In genomic region chr19:18117692-18118378, GRCh38 we compare ENCODE assay signal across 8 cellular contexts. TPM values are rescaled to one million over a fixed set of nuclear protein-coding genes. Genes with fewer than 3 reads are reported as not detected.
A peak's percentile ranks its signal among the peaks of the same experiment; 100 is the strongest.
DNase-seq lines count a peak whose midpoint lies in the region; ATAC-seq and TF ChIP-seq lines count a peak whose summit lies in the region.

No MANE protein-coding gene starts in this region.

- H3K4me3 Mint-ChIP-seq in IgD-negative memory B cell (peak overlapping the region; percentile 86 to 90 (median 87)), naive B cell (peak overlapping the region; percentile 77 to 94 (median 89))
- peak overlapping the region; percentile 78 to 88 for H3K4me3 Mint-ChIP-seq in activated T-cell treated with anti-CD3 and anti-CD28 coated beads, Interleukin-2, amount 50 U/mL, for 72 hours

- in situ Hi-C loops in Caki2 (cut with HindIII; ENCODE audit: low pct_unique_long_range_greater_than_20kb, low sequenced_read_pairs) = no loop called here

- ATAC-seq in GM21528 (IDR thresholded peaks at IDR 0.05; ENCODE audit: low FRiP score, unreplicated experiment) = peak; percentile 75
- peak; percentile 85 to 91 for ATAC-seq in activated T-cell treated with anti-CD3 and anti-CD28 coated beads, Interleukin-2, amount 50 U/mL, for 72 hours (replicated peaks in 1 of 2)
- peak; percentile 90 to 92 for ATAC-seq in naive B cell (ENCODE audit: low read depth in 2 of 2)

- peak; percentile 64 for DNase-seq in Caki2 (ENCODE audit: low read depth)
- peak; percentile 96 to 98 for DNase-seq in activated T-cell treated with anti-CD3 and anti-CD28 coated beads, Interleukin-2, amount 50 U/mL, for 72 hours
- peak; percentile 72 for DNase-seq in fibroblast of gingiva (ENCODE audit: low read depth)
- DNase-seq in naive B cell = peak; percentile 96
- peak; percentile 87 to 95 for DNase-seq in stimulated activated CD8-positive, alpha-beta memory T cell treated with anti-CD3 and anti-CD28 coated beads, Interleukin-7, amount 100 ng/mL, for 4 hours (ENCODE audit: low read depth in 2 of 2)

- no peaks in the 10 kb centered on the region for H3K9me3 Mint-ChIP-seq in IgD-negative memory B cell
- H3K9me3 Mint-ChIP-seq in activated T-cell treated with anti-CD3 and anti-CD28 coated beads, Interleukin-2, amount 50 U/mL, for 72 hours = no peaks in the 10 kb centered on the region
- H3K9me3 Mint-ChIP-seq in naive B cell = no peaks in the 10 kb centered on the region

- peaks cover 3% of the 10 kb centered on the region for H3K36me3 Mint-ChIP-seq in IgD-negative memory B cell
- H3K36me3 Mint-ChIP-seq in activated T-cell treated with anti-CD3 and anti-CD28 coated beads, Interleukin-2, amount 50 U/mL, for 72 hours (ENCODE audit: insufficient read depth in 2 of 2) = peaks cover 0 to 1% of the 10 kb centered on the region in 2 donors
- H3K36me3 Mint-ChIP-seq in naive B cell = peaks cover 0 to 14% of the 10 kb centered on the region in 2 donors

- H3K27me3 Mint-ChIP-seq in IgD-negative memory B cell = no peaks in the 10 kb centered on the region
- no peaks in the 10 kb centered on the region for H3K27me3 Mint-ChIP-seq in activated T-cell treated with anti-CD3 and anti-CD28 coated beads, Interleukin-2, amount 50 U/mL, for 72 hours (ENCODE audit: low read depth)
- H3K27me3 Mint-ChIP-seq in naive B cell = no peaks in the 10 kb centered on the region

- peak overlapping the region; percentile 47 to 92 (median 80) for H3K27ac Mint-ChIP-seq in IgD-negative memory B cell
- H3K27ac Mint-ChIP-seq in activated T-cell treated with anti-CD3 and anti-CD28 coated beads, Interleukin-2, amount 50 U/mL, for 72 hours = peak overlapping the region; percentile 76
- peak overlapping the region in 5 of 6 donors; percentile 58 to 94 (median 75) for H3K27ac Mint-ChIP-seq in naive B cell

- H3K4me1 Mint-ChIP-seq in IgD-negative memory B cell (peaks cover 23 to 29% (median 28%) of the 10 kb centered on the region in 3 donors), naive B cell (peaks cover 35 to 54% (median 49%) of the 10 kb centered on the region in 3 donors)
- peaks cover 40% of the 10 kb centered on the region for H3K4me1 Mint-ChIP-seq in activated T-cell treated with anti-CD3 and anti-CD28 coated beads, Interleukin-2, amount 50 U/mL, for 72 hours (ENCODE audit: low read depth)

TF ChIP-seq in PFSK-1, 5 proteins besides CTCF, POLR2A, EP300 and RAD21:
- TF ChIP-seq FOXP2 (optimal IDR thresholded peaks at IDR 0.05; ENCODE audit: borderline replicate concordance, extremely low read depth, extremely low read length, insufficient read depth) (peak; percentile 58), SIN3A (IDR thresholded peaks at IDR 0.05; ENCODE audit: borderline replicate concordance, insufficient read depth, low read length) (0 out of 2 replicates have a peak, but pooled peaks have one; percentile 46), TAF1 (IDR thresholded peaks at IDR 0.05; ENCODE audit: borderline replicate concordance, insufficient read depth, low read length) (no peak), REST (IDR thresholded peaks at IDR 0.05; ENCODE audit: insufficient read depth in 1 of 2, low read depth in 2 of 2, low read length in 2 of 2) (no peak), POLR2AphosphoS5 (IDR thresholded peaks at IDR 0.05; ENCODE audit: low read depth, low read length) (peak; percentile 42; the same call in 1 of the 2 replicates)

RNA-seq across cellular contexts. Expression of gene MAST3, which starts 20.3 kb away (rescaled TPM):
- total RNA-seq in Caki2 (2014; rRNA removed; shearing (Covaris generic); ENCODE audit: low replicate concordance) = 1.8 and 5.5 TPM in 2 replicates
- polyA plus RNA-seq in IgD-negative memory B cell = 20.3 TPM
- polyA plus RNA-seq in PFSK-1 (2012; ENCODE audit: insufficient read length, low read depth) = 11.2 TPM
- total RNA-seq in activated T-cell treated with anti-CD3 and anti-CD28 coated beads, Interleukin-2, amount 50 U/mL, for 72 hours = 10 to 100 TPM; 22.4 to 23.2 TPM
- polyA plus RNA-seq in naive B cell (ENCODE audit: low read depth in 6 of 6) = 10 to 100 TPM in 5 of 6 donors, 1 to 10 TPM in 1; 9.3 to 20.6 (median 13.3) TPM

RNA-seq across cellular contexts. Expression of gene IL12RB1, which starts 31.1 kb away (rescaled TPM):
- 0.44 TPM in 1 of 2 replicates, not detected in the other for total RNA-seq in Caki2 (2014; rRNA removed; shearing (Covaris generic); ENCODE audit: low replicate concordance)
- polyA plus RNA-seq in IgD-negative memory B cell (9.8 TPM), naive B cell (ENCODE audit: low read depth in 6 of 6) (10 to 100 TPM in 1 of 6 donors, 1 to 10 TPM in 5; 5.8 to 15.8 (median 8.1) TPM)
- polyA plus RNA-seq in PFSK-1 (2012; ENCODE audit: insufficient read length, low read depth) = not detected
- total RNA-seq in activated T-cell treated with anti-CD3 and anti-CD28 coated beads, Interleukin-2, amount 50 U/mL, for 72 hours = 10 to 100 TPM; 13.4 to 20.4 TPM

RNA-seq across cellular contexts. Expression of gene PIK3R2, which starts 35.1 kb away (rescaled TPM):
- 8.1 and 43.6 TPM in 2 replicates for total RNA-seq in Caki2 (2014; rRNA removed; shearing (Covaris generic); ENCODE audit: low replicate concordance)
- polyA plus RNA-seq in IgD-negative memory B cell = 2.1 TPM
- polyA plus RNA-seq in PFSK-1 (2012; ENCODE audit: insufficient read length, low read depth) = 57.7 TPM
- total RNA-seq in activated T-cell treated with anti-CD3 and anti-CD28 coated beads, Interleukin-2, amount 50 U/mL, for 72 hours = 10 to 100 TPM; 13.3 to 15.4 TPM
- polyA plus RNA-seq in naive B cell (ENCODE audit: low read depth in 6 of 6) = 1 to 10 TPM; 1.2 to 5.7 (median 2.3) TPM

RNA-seq across cellular contexts. Expression of gene IFI30, which starts 55.8 kb away (rescaled TPM):
- 51.9 and 79.3 TPM in 2 replicates for total RNA-seq in Caki2 (2014; rRNA removed; shearing (Covaris generic); ENCODE audit: low replicate concordance)
- polyA plus RNA-seq in IgD-negative memory B cell = 473 TPM
- 38.5 TPM for polyA plus RNA-seq in PFSK-1 (2012; ENCODE audit: insufficient read length, low read depth)
- total RNA-seq in activated T-cell treated with anti-CD3 and anti-CD28 coated beads, Interleukin-2, amount 50 U/mL, for 72 hours = 10 to 100 TPM; 10.2 to 11.4 TPM
- 100 to 1,000 TPM; 107 to 293 (median 206) TPM for polyA plus RNA-seq in naive B cell (ENCODE audit: low read depth in 6 of 6)

Comparison
In these comparisons a context has a peak if more than half of its experiments do, and no peak if none do; other contexts are left out.
1. Peak in every context shown above with its lines: DNase-seq and ATAC-seq.
2. RNA of gene IL12RB1, which starts 31.1 kb away (total RNA-seq): 13.4 to 20.4 TPM in activated T-cell treated with anti-CD3 and anti-CD28 coated beads, Interleukin-2, amount 50 U/mL, for 72 hours; 0.44 TPM in Caki2; every median in the first group is over 10 times any median in the second.